Comparison of ENCODE assay signal across 8 cellular contexts in the genomic region with DNA sequence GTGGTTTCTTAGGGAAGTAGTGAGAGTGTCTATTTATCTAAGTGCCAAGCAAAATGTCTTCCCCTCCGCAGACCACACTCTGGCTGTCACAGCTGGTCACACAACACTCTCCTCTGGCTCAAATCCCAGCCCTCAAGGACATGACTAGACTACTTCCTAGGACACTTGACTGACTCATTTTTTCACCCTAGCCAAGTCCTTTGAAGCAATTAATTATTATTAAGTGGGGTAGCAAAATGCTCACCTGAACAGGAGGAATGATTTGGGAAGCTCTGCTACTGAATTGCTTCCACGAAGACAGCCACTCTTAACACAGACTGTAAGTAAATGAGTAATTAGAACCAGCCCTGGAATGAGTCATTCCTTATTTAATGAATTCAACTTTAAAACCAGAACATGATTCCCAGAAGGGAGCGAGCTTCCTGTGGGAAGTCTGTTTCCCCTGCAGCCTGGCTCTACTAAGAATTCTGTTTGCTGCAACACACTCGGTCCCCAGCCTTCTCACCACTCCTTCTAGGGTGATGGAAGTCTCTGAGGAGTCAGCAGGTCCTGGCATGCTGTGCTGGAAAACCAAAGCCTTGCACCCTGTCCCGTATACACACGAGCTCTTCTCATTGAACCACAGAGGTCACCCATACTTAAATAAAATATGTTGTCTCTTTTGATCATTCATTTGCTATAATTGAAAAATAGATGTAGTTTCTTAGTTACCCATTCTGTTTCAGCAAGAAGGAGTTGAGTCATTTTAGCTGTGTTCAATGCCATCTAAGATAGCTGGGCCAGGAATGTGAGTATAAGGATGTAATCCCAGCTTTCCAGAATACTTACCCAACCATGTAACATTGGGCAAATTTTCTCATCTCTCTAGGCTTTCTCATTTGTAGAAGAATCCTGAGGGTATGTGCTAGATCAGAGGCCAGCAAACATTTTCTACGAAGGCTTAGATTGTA.
DNase-seq lines count a peak whose midpoint lies in the region; ATAC-seq, FAIRE-seq and TF ChIP-seq lines count a peak whose summit lies in the region.

No MANE protein-coding gene starts in this region.

- H3K4me3 ChIP-seq in pancreas: no peak overlapping the region

- H3K9me3 ChIP-seq in pancreas: no peaks in the 10 kb centered on the region

- no peak overlapping the region; the same call in 1 of the 2 replicates for H3K27ac Mint-ChIP-seq in WTC11

- H3K27me3 Mint-ChIP-seq in WTC11 (ENCODE audit: low read depth): no peaks in the 10 kb centered on the region

- no peaks in the 10 kb centered on the region for H3K36me3 ChIP-seq in pancreas

- no peak for TF ChIP-seq CTCF in pancreas (IDR thresholded peaks at IDR 0.05)
- TF ChIP-seq CTCF in WTC11 (IDR thresholded peaks at IDR 0.05): no peak

- intact Hi-C loops in pancreas (cut with DNase I): no loop called here

- CTCF ChIA-PET in WTC11 (lab: Charles Lee): interaction anchor here (0.7 to 3.2 kb wide), 3 partner anchors 53 to 122 kb away, joined by 3 to 15 read pairs (median 4); no protein-coding TSS in a partner anchor

- POLR2A ChIA-PET in WTC11 (lab: Charles Lee): interaction anchor here (0.5 kb wide), 1 partner anchor 10 kb away, joined by 3 read pairs; no protein-coding TSS in a partner anchor

- DNase-seq in GF-D8 (lab: John Stamatoyannopoulos, UW): peak; percentile 89
- peak; percentile 41 to 61 for DNase-seq in NCI-H446 (lab: John Stamatoyannopoulos, UW)
- no peak for DNase-seq in epithelial cell of prostate (ENCODE audit: low read depth, low spot score)
- peak in 4 of 6 donors; percentile 53 to 64 (median 58) for DNase-seq in pancreas
- DNase-seq in WTC11 (ENCODE audit: low spot score): no peak

- ATAC-seq in pancreas (peak; percentile 83 to 92 (median 90)), HG03460 (IDR thresholded peaks at IDR 0.05; ENCODE audit: unreplicated experiment) (no peak), WTC11 (no peak), HG03457 (IDR thresholded peaks at IDR 0.05; ENCODE audit: unreplicated experiment) (no peak), GM21526 (IDR thresholded peaks at IDR 0.05; ENCODE audit: low FRiP score, unreplicated experiment) (no peak)

- peaks cover 6% of the 10 kb centered on the region for H3K9me3 Mint-ChIP-seq in WTC11

- H3K36me3 Mint-ChIP-seq in WTC11: no peaks in the 10 kb centered on the region

- H3K4me3 Mint-ChIP-seq in WTC11: no peak overlapping the region

- peaks cover 7 to 19% (median 14%) of the 10 kb centered on the region in 3 donors for H3K4me1 ChIP-seq in pancreas

- no peak for FAIRE-seq in pancreas (lab: Jason Lieb, UNC)

- peak overlapping the region; percentile 25 for H3K27ac ChIP-seq in epithelial cell of prostate
- H3K27ac ChIP-seq in pancreas: peak overlapping the region; percentile 13 to 70 (median 42)

- 37 to 51% methylated on average over 7 of the region's 7 CpGs for whole genome bisulfite sequencing in pancreas, 2 donors

- H3K4me1 Mint-ChIP-seq in WTC11: peaks cover 22% of the 10 kb centered on the region

- no peaks in the 10 kb centered on the region for H3K27me3 ChIP-seq in pancreas

TF ChIP-seq in WTC11, 78 proteins besides CTCF, POLR2A, EP300 and RAD21:
- TF ChIP-seq, protein P1, sequence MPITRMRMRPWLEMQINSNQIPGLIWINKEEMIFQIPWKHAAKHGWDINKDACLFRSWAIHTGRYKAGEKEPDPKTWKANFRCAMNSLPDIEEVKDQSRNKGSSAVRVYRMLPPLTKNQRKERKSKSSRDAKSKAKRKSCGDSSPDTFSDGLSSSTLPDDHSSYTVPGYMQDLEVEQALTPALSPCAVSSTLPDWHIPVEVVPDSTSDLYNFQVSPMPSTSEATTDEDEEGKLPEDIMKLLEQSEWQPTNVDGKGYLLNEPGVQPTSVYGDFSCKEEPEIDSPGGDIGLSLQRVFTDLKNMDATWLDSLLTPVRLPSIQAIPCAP (CRISPR knock-in tag; IDR thresholded peaks at IDR 0.05): no peak
- TF ChIP-seq, protein P2, sequence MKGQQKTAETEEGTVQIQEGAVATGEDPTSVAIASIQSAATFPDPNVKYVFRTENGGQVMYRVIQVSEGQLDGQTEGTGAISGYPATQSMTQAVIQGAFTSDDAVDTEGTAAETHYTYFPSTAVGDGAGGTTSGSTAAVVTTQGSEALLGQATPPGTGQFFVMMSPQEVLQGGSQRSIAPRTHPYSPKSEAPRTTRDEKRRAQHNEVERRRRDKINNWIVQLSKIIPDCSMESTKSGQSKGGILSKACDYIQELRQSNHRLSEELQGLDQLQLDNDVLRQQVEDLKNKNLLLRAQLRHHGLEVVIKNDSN (CRISPR knock-in tag; IDR thresholded peaks at IDR 0.05): no peak
- TF ChIP-seq, protein P3, sequence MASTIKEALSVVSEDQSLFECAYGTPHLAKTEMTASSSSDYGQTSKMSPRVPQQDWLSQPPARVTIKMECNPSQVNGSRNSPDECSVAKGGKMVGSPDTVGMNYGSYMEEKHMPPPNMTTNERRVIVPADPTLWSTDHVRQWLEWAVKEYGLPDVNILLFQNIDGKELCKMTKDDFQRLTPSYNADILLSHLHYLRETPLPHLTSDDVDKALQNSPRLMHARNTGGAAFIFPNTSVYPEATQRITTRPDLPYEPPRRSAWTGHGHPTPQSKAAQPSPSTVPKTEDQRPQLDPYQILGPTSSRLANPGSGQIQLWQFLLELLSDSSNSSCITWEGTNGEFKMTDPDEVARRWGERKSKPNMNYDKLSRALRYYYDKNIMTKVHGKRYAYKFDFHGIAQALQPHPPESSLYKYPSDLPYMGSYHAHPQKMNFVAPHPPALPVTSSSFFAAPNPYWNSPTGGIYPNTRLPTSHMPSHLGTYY (CRISPR knock-in tag; IDR thresholded peaks at IDR 0.05): no peak
- no peak for TF ChIP-seq ZNF317 (CRISPR knock-in tag; IDR thresholded peaks at IDR 0.05; ENCODE audit: borderline replicate concordance, low read depth)
- TF ChIP-seq KAT7 (CRISPR knock-in tag; IDR thresholded peaks at IDR 0.05; ENCODE audit: borderline replicate concordance): no peak
- no peak for TF ChIP-seq TCF7 (CRISPR knock-in tag; IDR thresholded peaks at IDR 0.05; ENCODE audit: low read depth)
- TF ChIP-seq ZBTB21 (CRISPR knock-in tag; IDR thresholded peaks at IDR 0.05; ENCODE audit: borderline replicate concordance): no peak
- TF ChIP-seq, protein P4, sequence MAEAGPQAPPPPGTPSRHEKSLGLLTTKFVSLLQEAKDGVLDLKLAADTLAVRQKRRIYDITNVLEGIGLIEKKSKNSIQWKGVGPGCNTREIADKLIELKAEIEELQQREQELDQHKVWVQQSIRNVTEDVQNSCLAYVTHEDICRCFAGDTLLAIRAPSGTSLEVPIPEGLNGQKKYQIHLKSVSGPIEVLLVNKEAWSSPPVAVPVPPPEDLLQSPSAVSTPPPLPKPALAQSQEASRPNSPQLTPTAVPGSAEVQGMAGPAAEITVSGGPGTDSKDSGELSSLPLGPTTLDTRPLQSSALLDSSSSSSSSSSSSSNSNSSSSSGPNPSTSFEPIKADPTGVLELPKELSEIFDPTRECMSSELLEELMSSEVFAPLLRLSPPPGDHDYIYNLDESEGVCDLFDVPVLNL (CRISPR knock-in tag; IDR thresholded peaks at IDR 0.05; ENCODE audit: borderline replicate concordance, low read depth): no peak
- TF ChIP-seq SMAD3 (CRISPR knock-in tag; IDR thresholded peaks at IDR 0.05; ENCODE audit: borderline replicate concordance): no peak
- TF ChIP-seq ZNF121 (CRISPR knock-in tag; IDR thresholded peaks at IDR 0.05): no peak
- TF ChIP-seq, protein P5, sequence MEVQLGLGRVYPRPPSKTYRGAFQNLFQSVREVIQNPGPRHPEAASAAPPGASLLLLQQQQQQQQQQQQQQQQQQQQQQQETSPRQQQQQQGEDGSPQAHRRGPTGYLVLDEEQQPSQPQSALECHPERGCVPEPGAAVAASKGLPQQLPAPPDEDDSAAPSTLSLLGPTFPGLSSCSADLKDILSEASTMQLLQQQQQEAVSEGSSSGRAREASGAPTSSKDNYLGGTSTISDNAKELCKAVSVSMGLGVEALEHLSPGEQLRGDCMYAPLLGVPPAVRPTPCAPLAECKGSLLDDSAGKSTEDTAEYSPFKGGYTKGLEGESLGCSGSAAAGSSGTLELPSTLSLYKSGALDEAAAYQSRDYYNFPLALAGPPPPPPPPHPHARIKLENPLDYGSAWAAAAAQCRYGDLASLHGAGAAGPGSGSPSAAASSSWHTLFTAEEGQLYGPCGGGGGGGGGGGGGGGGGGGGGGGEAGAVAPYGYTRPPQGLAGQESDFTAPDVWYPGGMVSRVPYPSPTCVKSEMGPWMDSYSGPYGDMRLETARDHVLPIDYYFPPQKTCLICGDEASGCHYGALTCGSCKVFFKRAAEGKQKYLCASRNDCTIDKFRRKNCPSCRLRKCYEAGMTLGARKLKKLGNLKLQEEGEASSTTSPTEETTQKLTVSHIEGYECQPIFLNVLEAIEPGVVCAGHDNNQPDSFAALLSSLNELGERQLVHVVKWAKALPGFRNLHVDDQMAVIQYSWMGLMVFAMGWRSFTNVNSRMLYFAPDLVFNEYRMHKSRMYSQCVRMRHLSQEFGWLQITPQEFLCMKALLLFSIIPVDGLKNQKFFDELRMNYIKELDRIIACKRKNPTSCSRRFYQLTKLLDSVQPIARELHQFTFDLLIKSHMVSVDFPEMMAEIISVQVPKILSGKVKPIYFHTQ (CRISPR knock-in tag; IDR thresholded peaks at IDR 0.05): no peak
- no peak for TF ChIP-seq JAZF1 (CRISPR knock-in tag; IDR thresholded peaks at IDR 0.05)
- TF ChIP-seq, protein P6, sequence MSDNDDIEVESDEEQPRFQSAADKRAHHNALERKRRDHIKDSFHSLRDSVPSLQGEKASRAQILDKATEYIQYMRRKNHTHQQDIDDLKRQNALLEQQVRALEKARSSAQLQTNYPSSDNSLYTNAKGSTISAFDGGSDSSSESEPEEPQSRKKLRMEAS (CRISPR knock-in tag; IDR thresholded peaks at IDR 0.05): no peak
- no peak for TF ChIP-seq ZNF396 (CRISPR knock-in tag; IDR thresholded peaks at IDR 0.05; ENCODE audit: borderline replicate concordance)
- TF ChIP-seq, protein P7, sequence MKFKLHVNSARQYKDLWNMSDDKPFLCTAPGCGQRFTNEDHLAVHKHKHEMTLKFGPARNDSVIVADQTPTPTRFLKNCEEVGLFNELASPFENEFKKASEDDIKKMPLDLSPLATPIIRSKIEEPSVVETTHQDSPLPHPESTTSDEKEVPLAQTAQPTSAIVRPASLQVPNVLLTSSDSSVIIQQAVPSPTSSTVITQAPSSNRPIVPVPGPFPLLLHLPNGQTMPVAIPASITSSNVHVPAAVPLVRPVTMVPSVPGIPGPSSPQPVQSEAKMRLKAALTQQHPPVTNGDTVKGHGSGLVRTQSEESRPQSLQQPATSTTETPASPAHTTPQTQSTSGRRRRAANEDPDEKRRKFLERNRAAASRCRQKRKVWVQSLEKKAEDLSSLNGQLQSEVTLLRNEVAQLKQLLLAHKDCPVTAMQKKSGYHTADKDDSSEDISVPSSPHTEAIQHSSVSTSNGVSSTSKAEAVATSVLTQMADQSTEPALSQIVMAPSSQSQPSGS (CRISPR knock-in tag; IDR thresholded peaks at IDR 0.05; ENCODE audit: borderline replicate concordance, low read depth): no peak

Comparison
In these comparisons a context has a peak if more than half of its experiments do, and no peak if none do; other contexts are left out.
1. DNase-seq: peak in GF-D8 (single experiment), NCI-H446 (2 of 2) and pancreas (4 of 6); none in epithelial cell of prostate (single experiment) and WTC11 (single experiment).
2. ATAC-seq: peak in pancreas (4 of 4); none in HG03460 (single experiment), WTC11 (single experiment), HG03457 (single experiment) and GM21526 (single experiment).